Comparison of ENCODE assay signal across 24 cellular contexts in genomic region chr6:343226-343935, GRCh38.
"Had no signal": no experiment of that assay in that cellular context is flagged by ENCODE, and none has a peak within 500 bp of the region (broad histone marks: within the 10 kb centered on the region; RNA-seq: fewer than 3 reads in every experiment).

No MANE protein-coding gene starts in this region.

- H3K4me3 Mint-ChIP-seq: activated CD8-positive, alpha-beta T cell treated with anti-CD3 and anti-CD28 coated beads, Interleukin-2, amount 10 ng/mL, durations not matched to agents 7 days and 5 days; activated naive CD8-positive, alpha-beta T cell treated with anti-CD3 and anti-CD28 coated beads, Interleukin-2, amount 50 U/mL, for 24 hours; activated T-cell treated with anti-CD3 and anti-CD28 coated beads, Interleukin-2, amount 50 U/mL, for 24 hours; brain; T-helper 17 cell; WTC11 had no signal

- H3K4me1 Mint-ChIP-seq: WTC11 had no signal

- H3K4me3 ChIP-seq: K562 had no signal

- ATAC-seq: activated CD8-positive, alpha-beta T cell treated with anti-CD3 and anti-CD28 coated beads, Interleukin-2, amount 10 ng/mL, durations not matched to agents 7 days and 5 days; activated naive CD4-positive, alpha-beta T cell treated with anti-CD3 and anti-CD28 coated beads, Interleukin-2, amount 50 U/mL, for 72 hours; activated naive CD8-positive, alpha-beta T cell treated with anti-CD3 and anti-CD28 coated beads, Interleukin-2, amount 50 U/mL, for 24 hours; K562; T-helper 17 cell; WTC11 had no signal

- DNase-seq: activated CD4-positive, alpha-beta T cell treated with anti-CD3 and anti-CD28 coated beads for 48 hours; activated CD4-positive, alpha-beta T cell treated with anti-CD3 and anti-CD28 coated beads, Interleukin-2, amount 50 U/mL, for 4 hours; activated CD4-positive, CD25-positive, alpha-beta regulatory T cell treated with anti-CD3 and anti-CD28 coated beads, Interleukin-2, amount 50 U/mL, for 72 hours; activated CD8-positive, alpha-beta T cell treated with anti-CD3 and anti-CD28 coated beads, Interleukin-2, amount 10 ng/mL, durations not matched to agents 7 days and 5 days; activated effector memory CD4-positive, alpha-beta T cell treated with anti-CD3 and anti-CD28 coated beads, Interleukin-2, amount 50 U/mL, for 16 hours; activated naive CD4-positive, alpha-beta T cell treated with Interleukin-2 at 50 U/mL for 16 hours; activated naive CD8-positive, alpha-beta T cell treated with anti-CD3 and anti-CD28 coated beads, Interleukin-2, amount 50 U/mL, for 24 hours; activated T-cell treated with anti-CD3 and anti-CD28 coated beads, Interleukin-2, amount 50 U/mL, for 24 hours; amniotic stem cell; Karpas-422; MM.1S; NCI-H1105 treated with DMSO at 0.1 percent for 48 hours; NCI-H1436 treated with DMSO at 0.1 percent for 48 hours; NCI-H187 treated with DMSO at 0.1 percent for 48 hours; NCI-H2081 treated with DMSO at 0.1 percent for 48 hours; NCI-H446; NCI-H524; SIG-M5; T-helper 17 cell; T-helper 9 cell had no signal

- H3K27ac Mint-ChIP-seq: activated naive CD4-positive, alpha-beta T cell treated with anti-CD3 and anti-CD28 coated beads, Interleukin-2, amount 50 U/mL, for 72 hours; activated naive CD8-positive, alpha-beta T cell treated with anti-CD3 and anti-CD28 coated beads, Interleukin-2, amount 50 U/mL, for 24 hours; activated T-cell treated with anti-CD3 and anti-CD28 coated beads, Interleukin-2, amount 50 U/mL, for 24 hours; brain; T-helper 17 cell; WTC11 had no signal

- H3K27me3 Mint-ChIP-seq: activated naive CD8-positive, alpha-beta T cell treated with anti-CD3 and anti-CD28 coated beads, Interleukin-2, amount 50 U/mL, for 24 hours; activated T-cell treated with anti-CD3 and anti-CD28 coated beads, Interleukin-2, amount 50 U/mL, for 24 hours; T-helper 17 cell had no signal

- H3K9me3 Mint-ChIP-seq: activated naive CD4-positive, alpha-beta T cell treated with anti-CD3 and anti-CD28 coated beads, Interleukin-2, amount 50 U/mL, for 72 hours; activated naive CD8-positive, alpha-beta T cell treated with anti-CD3 and anti-CD28 coated beads, Interleukin-2, amount 50 U/mL, for 24 hours; activated T-cell treated with anti-CD3 and anti-CD28 coated beads, Interleukin-2, amount 50 U/mL, for 24 hours had no signal
